In genomic region chr19:28577666-28578065, GRCh38 we compare ENCODE assay signal across 20 cellular contexts.
"Had no signal": no experiment of that assay in that cellular context is flagged by ENCODE, and none has a peak within 500 bp of the region (broad histone marks: within the 10 kb centered on the region; RNA-seq: fewer than 3 reads in every experiment).

No MANE protein-coding gene starts in this region.

- H3K36me3 ChIP-seq: esophagus muscularis mucosa, gastroesophageal sphincter, left ventricle myocardium inferior, lower lobe of right lung, neutrophil, right atrium auricular region, thyroid gland had no signal

- H3K27ac Mint-ChIP-seq: memory B cell, type B pancreatic cell had no signal

- H3K4me1 Mint-ChIP-seq: memory B cell had no signal

- H3K9me3 ChIP-seq: esophagus muscularis mucosa, gastroesophageal sphincter, left ventricle myocardium inferior, lower lobe of right lung, neutrophil, right atrium auricular region, thyroid gland had no signal

- H3K4me3 ChIP-seq: dorsolateral prefrontal cortex, esophagus muscularis mucosa, gastroesophageal sphincter, left ventricle myocardium inferior, lower lobe of right lung, right atrium auricular region, thyroid gland had no signal

- DNase-seq: cortex of kidney; dorsolateral prefrontal cortex; effector CD8-positive, alpha-beta T cell; immature natural killer cell; left ventricle myocardium inferior; lower lobe of right lung; midbrain; posterior cingulate gyrus; small intestine; stimulated activated CD4-positive, alpha-beta T cell treated with anti-CD3 and anti-CD28 coated beads, Interleukin-2, amount 100 ng/mL, for 48 hours; stimulated activated naive CD4-positive, alpha-beta T cell treated with Interleukin-2 at 50 U/mL for 16 hours; thyroid gland had no signal

- H3K36me3 Mint-ChIP-seq: memory B cell, type B pancreatic cell had no signal

- H3K9me3 Mint-ChIP-seq: nephron, type B pancreatic cell had no signal

- H3K27ac ChIP-seq: epithelial cell of prostate, esophagus muscularis mucosa, gastroesophageal sphincter, left ventricle myocardium inferior, lower lobe of right lung, neutrophil, right atrium auricular region, thyroid gland had no signal

- H3K4me3 Mint-ChIP-seq: memory B cell, nephron, type B pancreatic cell had no signal

- ATAC-seq: gastroesophageal sphincter, lower lobe of right lung had no signal

- H3K4me1 ChIP-seq: esophagus muscularis mucosa, gastroesophageal sphincter, left ventricle myocardium inferior, lower lobe of right lung, right atrium auricular region, thyroid gland had no signal

- H3K27me3 Mint-ChIP-seq: memory B cell had no signal

- H3K27me3 ChIP-seq: gastroesophageal sphincter, neutrophil, right atrium auricular region, thyroid gland had no signal
